In genomic region chr3:184811663-184811998, GRCh38 we compare ENCODE assay signal across 8 cellular contexts. TPM values are rescaled to one million over a fixed set of nuclear protein-coding genes. Genes with fewer than 3 reads are reported as not detected.
A peak's percentile ranks its signal among the peaks of the same experiment; 100 is the strongest.
DNase-seq lines count a peak whose midpoint lies in the region; ATAC-seq and TF ChIP-seq lines count a peak whose summit lies in the region.

No MANE protein-coding gene starts in this region.

- DNase-seq in chondrocyte (ENCODE audit: low spot score) (no peak), posterior vena cava (ENCODE audit: low spot score) (no peak), foreskin melanocyte (no peak), RKO (ENCODE audit: low spot score) (no peak), adrenal gland (no peak)
- no peak for DNase-seq in naive thymus-derived CD8-positive, alpha-beta T cell

- H3K36me3 Mint-ChIP-seq in IgD-negative memory B cell (peaks cover 2% of the 10 kb centered on the region), chondrocyte (ENCODE audit: low read depth) (peaks cover 2% of the 10 kb centered on the region)
- H3K36me3 Mint-ChIP-seq in naive thymus-derived CD8-positive, alpha-beta T cell: peaks cover 0 to 7% (median 2%) of the 10 kb centered on the region in 3 donors

- peaks cover 18% of the 10 kb centered on the region for H3K79me2 ChIP-seq in ACC112 (ENCODE audit: control insufficient read depth, insufficient read depth, low read length, unreplicated experiment)

- H3K27ac Mint-ChIP-seq in IgD-negative memory B cell (peak overlapping the region; percentile 79 to 99 (median 97)), chondrocyte (ENCODE audit: unreplicated experiment) (peak overlapping the region; percentile 95)
- peak overlapping the region; percentile 95 to 100 (median 98) for H3K27ac Mint-ChIP-seq in naive thymus-derived CD8-positive, alpha-beta T cell

- 0 to 1% (median 0%) methylated on average over 3 of the region's 3 CpGs for WGBS in adrenal gland, 4 donors

- H3K4me1 Mint-ChIP-seq in IgD-negative memory B cell (peaks cover 16 to 18% (median 17%) of the 10 kb centered on the region in 3 donors), chondrocyte (ENCODE audit: low read depth) (peaks cover 16% of the 10 kb centered on the region)
- peaks cover 18 to 53% (median 47%) of the 10 kb centered on the region in 4 donors for H3K4me1 Mint-ChIP-seq in naive thymus-derived CD8-positive, alpha-beta T cell

- H3K9me3 Mint-ChIP-seq in IgD-negative memory B cell: no peaks in the 10 kb centered on the region
- H3K9me3 Mint-ChIP-seq in chondrocyte (ENCODE audit: low read depth): no peaks in the 10 kb centered on the region
- H3K9me3 Mint-ChIP-seq in naive thymus-derived CD8-positive, alpha-beta T cell: peaks cover 0 to 4% (median 0%) of the 10 kb centered on the region in 9 donors

- H3K36me3 ChIP-seq in ACC112 (ENCODE audit: insufficient read depth, low read length): no peaks in the 10 kb centered on the region
- no peaks in the 10 kb centered on the region for H3K36me3 ChIP-seq in adrenal gland (replicated peaks in 1 of 2)

- TF ChIP-seq CTCF in chondrocyte (IDR thresholded peaks at IDR 0.05) (no peak), adrenal gland (IDR thresholded peaks at IDR 0.05) (no peak)

- peak overlapping the region; percentile 83 for H3K4me3 ChIP-seq in ACC112 (ENCODE audit: low read depth, low read length)
- H3K4me3 ChIP-seq in adrenal gland: peak overlapping the region in 2 of 4 donors; percentile 60 to 61

- POLR2A ChIA-PET in naive thymus-derived CD8-positive, alpha-beta T cell (lab: Charles Lee): interaction anchor here (0.5 to 1.0 kb wide), 5 partner anchors 12 to 450 kb away, joined by 3 to 4 read pairs (median 3); partner anchors contain the start of genes CLCN2, EPHB3 and POLR2H

- ATAC-seq in naive thymus-derived CD8-positive, alpha-beta T cell: no peak

- peak overlapping the region; percentile 95 for H2AFZ ChIP-seq in ACC112 (ENCODE audit: low read length, unreplicated experiment)

- no peaks in the 10 kb centered on the region for H3K9me3 ChIP-seq in adrenal gland (replicated peaks in 1 of 3)

- no peak for TF ChIP-seq POLR2A in adrenal gland (IDR thresholded peaks at IDR 0.05)

- H3K4me3 Mint-ChIP-seq in IgD-negative memory B cell: peak overlapping the region; percentile 87 to 99 (median 96)
- peak overlapping the region; percentile 96 for H3K4me3 Mint-ChIP-seq in chondrocyte (ENCODE audit: unreplicated experiment)
- peak overlapping the region; percentile 92 to 100 (median 96) for H3K4me3 Mint-ChIP-seq in naive thymus-derived CD8-positive, alpha-beta T cell

- H3K27me3 ChIP-seq in ACC112 (ENCODE audit: insufficient read depth, low read length): no peaks in the 10 kb centered on the region
- H3K27me3 ChIP-seq in adrenal gland: no peaks in the 10 kb centered on the region

- H3K27me3 Mint-ChIP-seq in IgD-negative memory B cell: peaks cover 1% of the 10 kb centered on the region
- no peaks in the 10 kb centered on the region for H3K27me3 Mint-ChIP-seq in chondrocyte (ENCODE audit: low read depth)
- peaks cover 0 to 3% (median 0%) of the 10 kb centered on the region in 5 donors for H3K27me3 Mint-ChIP-seq in naive thymus-derived CD8-positive, alpha-beta T cell

- no peak overlapping the region for H3K27ac ChIP-seq in ACC112 (ENCODE audit: low read depth, low read length)
- H3K27ac ChIP-seq in adrenal gland: peak overlapping the region in 1 of 5 donors; percentile 80

- intact Hi-C loops in posterior vena cava (cut with DNase I): no loop called here
- intact Hi-C loops in adrenal gland (cut with DNase I): no loop called here

- H3K4me1 ChIP-seq in ACC112 (ENCODE audit: control insufficient read depth, insufficient read depth, low read length, unreplicated experiment) (peaks cover 8% of the 10 kb centered on the region), adrenal gland (replicated peaks in 1 of 2) (peaks cover 6 to 17% of the 10 kb centered on the region in 2 donors)

RNA-seq across cellular contexts. Expression of gene VPS8, which starts 0.3 kb away (rescaled TPM):
- 22.2 TPM for polyA plus RNA-seq in IgD-negative memory B cell
- 53.6 to 55.5 TPM (median 53.7 TPM) in 3 replicates for total RNA-seq in chondrocyte
- total RNA-seq in naive thymus-derived CD8-positive, alpha-beta T cell: 100 to 1,000 TPM; 102 to 105 TPM
- 10 to 100 TPM; 19.0 to 30.8 (median 23.9) TPM for polyA plus RNA-seq in naive thymus-derived CD8-positive, alpha-beta T cell
- total RNA-seq in posterior vena cava: 10 to 100 TPM; 58.8 to 66.8 TPM
- total RNA-seq in adrenal gland: 10 to 100 TPM; 21.9 to 56.9 (median 38.9) TPM
- polyA plus RNA-seq in adrenal gland: 10 to 100 TPM; 17.6 to 20.4 (median 18.2) TPM
